ENCODE assay signal across 9 cellular contexts in the genomic region with DNA sequence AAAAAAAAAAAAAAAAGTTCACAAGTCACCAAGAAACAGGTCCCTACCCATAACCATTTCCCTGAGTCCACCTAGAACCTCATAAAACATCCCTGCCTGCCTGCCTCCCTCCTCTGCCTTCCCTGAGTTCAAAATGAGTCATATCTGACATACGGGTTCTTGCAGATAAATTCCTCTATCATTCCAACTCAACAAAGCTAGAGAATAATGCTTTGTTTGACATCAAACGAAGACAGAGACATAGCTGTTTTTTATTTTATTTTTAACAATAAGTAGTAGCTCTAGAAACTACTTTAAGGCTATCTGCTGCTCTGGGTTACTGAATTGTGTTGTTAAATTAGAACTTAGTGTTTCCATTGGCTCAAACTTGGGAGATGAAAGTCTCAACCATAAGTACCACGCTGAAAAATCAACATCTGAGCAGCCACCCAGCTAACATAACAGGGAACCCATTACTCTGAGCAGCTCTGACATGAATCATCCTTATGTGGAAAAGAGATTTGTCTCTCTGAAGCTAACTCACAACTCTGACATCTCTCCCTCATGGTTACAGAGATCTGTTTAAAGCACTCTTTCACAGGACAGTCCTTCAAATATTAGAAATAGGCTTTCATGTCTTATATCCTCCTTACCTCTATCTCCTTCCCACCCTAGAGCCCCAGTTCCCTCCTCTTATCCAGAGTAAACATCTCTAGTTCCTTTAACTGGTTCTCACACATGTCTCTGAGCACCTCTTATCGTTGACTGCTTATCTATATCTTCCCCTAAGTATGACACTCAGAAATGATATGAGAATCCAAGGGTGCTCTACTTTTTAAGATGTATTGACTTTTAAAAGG. TPM values are rescaled to one million over a fixed set of nuclear protein-coding genes. Genes with fewer than 3 reads are reported as not detected.
DNase-seq lines count a peak whose midpoint lies in the region; ATAC-seq and TF ChIP-seq lines count a peak whose summit lies in the region.
"Had no signal": no experiment of that assay in that cellular context is flagged by ENCODE, and none has a peak within 500 bp of the region (broad histone marks: within the 10 kb centered on the region; RNA-seq: fewer than 3 reads in every experiment).

No MANE protein-coding gene starts in this region.

- ATAC-seq in activated T-cell treated with anti-CD3 and anti-CD28 coated beads, Interleukin-2, amount 50 U/mL, for 4 hours, result peak; percentile 79 to 88
- peak; percentile 83 for ATAC-seq in activated CD8-positive, alpha-beta T cell treated with anti-CD3 and anti-CD28 coated beads for 36 hours
- ATAC-seq in GM19328 (IDR thresholded peaks at IDR 0.05; ENCODE audit: unreplicated experiment) (no peak), left lobe of liver (no peak)

- H3K9me3 ChIP-seq in transverse colon, result peaks cover 0 to 6% of the 10 kb centered on the region in 2 donors

- in situ Hi-C loops in transverse colon (cut with MboI; ENCODE audit: low pct_ligation_motif_present in 1 of 4, low pct_unique_long_range_greater_than_20kb in 1 of 4, low sequenced_read_pairs in 3 of 4), result no loop called here

- peaks cover 0 to 26% (median 0%) of the 10 kb centered on the region in 4 donors for H3K36me3 ChIP-seq in transverse colon

- H3K4me1 Mint-ChIP-seq in activated T-cell treated with anti-CD3 and anti-CD28 coated beads, Interleukin-2, amount 50 U/mL, for 4 hours (ENCODE audit: low read depth), result peaks cover 68% of the 10 kb centered on the region
- peaks cover 74% of the 10 kb centered on the region for H3K4me1 Mint-ChIP-seq in activated CD8-positive, alpha-beta T cell treated with anti-CD3 and anti-CD28 coated beads for 36 hours (ENCODE audit: low read depth)

- TF ChIP-seq POLR2A in transverse colon (IDR thresholded peaks at IDR 0.05), result no peak

- H3K4me3 Mint-ChIP-seq in activated T-cell treated with anti-CD3 and anti-CD28 coated beads, Interleukin-2, amount 50 U/mL, for 4 hours, result peak overlapping the region; percentile 37
- H3K4me3 Mint-ChIP-seq in activated CD8-positive, alpha-beta T cell treated with anti-CD3 and anti-CD28 coated beads for 36 hours, result peak overlapping the region; percentile 29

- CTCF ChIA-PET in activated CD8-positive, alpha-beta T cell treated with anti-CD3 and anti-CD28 coated beads for 36 hours (lab: Charles Lee), result interaction anchor here (0.9 to 3.6 kb wide), 2 partner anchors 10 to 11 kb away, joined by 4 to 15 read pairs; no protein-coding TSS in a partner anchor

- no peaks in the 10 kb centered on the region for H3K27me3 Mint-ChIP-seq in activated T-cell treated with anti-CD3 and anti-CD28 coated beads, Interleukin-2, amount 50 U/mL, for 4 hours (ENCODE audit: low read depth)
- H3K27me3 Mint-ChIP-seq in activated CD8-positive, alpha-beta T cell treated with anti-CD3 and anti-CD28 coated beads for 36 hours, result no peaks in the 10 kb centered on the region

- TF ChIP-seq EP300 in transverse colon (IDR thresholded peaks at IDR 0.05; ENCODE audit: low read depth), result no peak

- WGBS in transverse colon (ENCODE audit: low coverage in 1 of 2), 2 donors, result 24 to 33% methylated on average over 4 of the region's 4 CpGs

- TF ChIP-seq CTCF in activated CD8-positive, alpha-beta T cell treated with anti-CD3 and anti-CD28 coated beads for 36 hours (IDR thresholded peaks at IDR 0.05), result no peak
- no peak for TF ChIP-seq CTCF in transverse colon (IDR thresholded peaks at IDR 0.05)

- DNase-seq in activated T-cell treated with anti-CD3 and anti-CD28 coated beads, Interleukin-2, amount 50 U/mL, for 4 hours, result no peak
- DNase-seq in activated T-cell treated with anti-CD3 and anti-CD28 coated beads for 4 hours (no peak), hepatic stellate cell (ENCODE audit: low spot score) (peak; percentile 45), transverse colon (no peak), left lobe of liver (ENCODE audit: low spot score) (no peak)
- DNase-seq in activated CD8-positive, alpha-beta T cell treated with anti-CD3 and anti-CD28 coated beads for 36 hours, result peak; percentile 28
- no peak for DNase-seq in activated effector memory CD4-positive, alpha-beta T cell treated with Interleukin-2 at 50 U/mL for 16 hours
- DNase-seq: NCI-H146 had no signal

- POLR2A ChIA-PET in activated CD8-positive, alpha-beta T cell treated with anti-CD3 and anti-CD28 coated beads for 36 hours (lab: Charles Lee), result interaction anchor here (1.5 kb wide), 1 partner anchor 11 kb away, joined by 5 read pairs; no protein-coding TSS in a partner anchor

- intact Hi-C loops in activated CD8-positive, alpha-beta T cell treated with anti-CD3 and anti-CD28 coated beads for 36 hours (cut with micrococcal nuclease), result no loop called here
- intact Hi-C loops in transverse colon (cut with DNase I; ENCODE audit: low total_unique reads), result no loop called here

- H3K27ac Mint-ChIP-seq in activated CD8-positive, alpha-beta T cell treated with anti-CD3 and anti-CD28 coated beads for 36 hours, result peak overlapping the region; percentile 89

- H3K4me1 ChIP-seq in transverse colon, result peaks cover 20 to 66% (median 44%) of the 10 kb centered on the region in 4 donors

- H3K4me3 ChIP-seq in transverse colon, result no peak overlapping the region

- no peaks in the 10 kb centered on the region for H3K27me3 ChIP-seq in transverse colon

- H3K27ac ChIP-seq in transverse colon, result peak overlapping the region; percentile 61 to 77 (median 66)

- H3K36me3 Mint-ChIP-seq in activated T-cell treated with anti-CD3 and anti-CD28 coated beads, Interleukin-2, amount 50 U/mL, for 4 hours (ENCODE audit: insufficient read depth), result peaks cover 22% of the 10 kb centered on the region
- peaks cover 33% of the 10 kb centered on the region for H3K36me3 Mint-ChIP-seq in activated CD8-positive, alpha-beta T cell treated with anti-CD3 and anti-CD28 coated beads for 36 hours (ENCODE audit: low read depth)

- peaks cover 4% of the 10 kb centered on the region for H3K9me3 Mint-ChIP-seq in activated T-cell treated with anti-CD3 and anti-CD28 coated beads, Interleukin-2, amount 50 U/mL, for 4 hours
- H3K9me3 Mint-ChIP-seq in activated CD8-positive, alpha-beta T cell treated with anti-CD3 and anti-CD28 coated beads for 36 hours, result peaks cover 16% of the 10 kb centered on the region

RNA-seq across cellular contexts. Expression of gene TMEM245, which starts 12.1 kb away (rescaled TPM):
- 10 to 100 TPM; 18.7 to 19.6 (median 19.0) TPM for total RNA-seq in activated T-cell treated with anti-CD3 and anti-CD28 coated beads, Interleukin-2, amount 50 U/mL, for 4 hours
- total RNA-seq in activated CD8-positive, alpha-beta T cell treated with anti-CD3 and anti-CD28 coated beads for 36 hours, result 10 to 100 TPM; 23.3 to 26.7 TPM
- total RNA-seq in transverse colon (10 to 100 TPM; 28.5 to 63.6 (median 58.7) TPM), left lobe of liver (33.7 TPM)

RNA-seq across cellular contexts. Expression of gene FRRS1L, which starts 59.4 kb away (rescaled TPM):
- under 1 TPM in 1 of 3 donors, not detected in 2; 0.10 TPM for total RNA-seq in activated T-cell treated with anti-CD3 and anti-CD28 coated beads, Interleukin-2, amount 50 U/mL, for 4 hours
- total RNA-seq in activated CD8-positive, alpha-beta T cell treated with anti-CD3 and anti-CD28 coated beads for 36 hours, result not detected
- total RNA-seq in transverse colon, result under 1 TPM in 3 of 4 donors, not detected in 1; 0.40 to 0.96 (median 0.64) TPM
- 0.03 TPM for total RNA-seq in left lobe of liver

Comparison
In these comparisons a context has a peak if more than half of its experiments do, and no peak if none do; other contexts are left out.
1. ATAC-seq: peak in activated T-cell treated with anti-CD3 and anti-CD28 coated beads, Interleukin-2, amount 50 U/mL, for 4 hours (2 of 2) and activated CD8-positive, alpha-beta T cell treated with anti-CD3 and anti-CD28 coated beads for 36 hours (single experiment); none in GM19328 (single experiment) and left lobe of liver (single experiment).
2. DNase-seq: peak in activated CD8-positive, alpha-beta T cell treated with anti-CD3 and anti-CD28 coated beads for 36 hours (single experiment) and hepatic stellate cell (single experiment); none in activated T-cell treated with anti-CD3 and anti-CD28 coated beads, Interleukin-2, amount 50 U/mL, for 4 hours (single experiment), activated T-cell treated with anti-CD3 and anti-CD28 coated beads for 4 hours (single experiment), transverse colon (single experiment), left lobe of liver (single experiment) and activated effector memory CD4-positive, alpha-beta T cell treated with Interleukin-2 at 50 U/mL for 16 hours (single experiment).